19 cellular contexts compared by ENCODE assay signal in genomic region chr1:34156739-34157138, GRCh38. TPM values are rescaled to one million over a fixed set of nuclear protein-coding genes. Genes with fewer than 3 reads are reported as not detected.
"Had no signal": no experiment of that assay in that cellular context is flagged by ENCODE, and none has a peak within 500 bp of the region (broad histone marks: within the 10 kb centered on the region; RNA-seq: fewer than 3 reads in every experiment).

No MANE protein-coding gene starts in this region.

- H3K4me1 ChIP-seq: body of pancreas, colonic mucosa, esophagus muscularis mucosa, sigmoid colon, spleen, testis had no signal

- H3K36me3 ChIP-seq: colonic mucosa, esophagus muscularis mucosa, ovary, sigmoid colon, spleen had no signal

- H3K9me3 ChIP-seq: body of pancreas, colonic mucosa, esophagus muscularis mucosa, ovary, sigmoid colon, spleen, testis had no signal

- ATAC-seq: activated CD4-positive, CD25-positive, alpha-beta regulatory T cell treated with anti-CD3 and anti-CD28 coated beads, Interleukin-2, amount 50 U/mL, for 24 hours; body of pancreas; left lobe of liver; stimulated activated naive CD8-positive, alpha-beta T cell treated with anti-CD3 and anti-CD28 coated beads, Interleukin-15, amount 100 ng/mL, for 72 hours had no signal

- DNase-seq: activated CD4-positive, alpha-beta T cell treated with anti-CD3 and anti-CD28 coated beads, Interleukin-2, amount 50 U/mL, for 1 hour; activated naive CD8-positive, alpha-beta T cell treated with anti-CD3 and anti-CD28 coated beads for 36 hours; amygdala; body of pancreas; caudate nucleus; colonic mucosa; naive B cell; ovary; sigmoid colon; spleen; stimulated activated naive CD8-positive, alpha-beta T cell treated with anti-CD3 and anti-CD28 coated beads, Interleukin-15, amount 100 ng/mL, for 72 hours; testis had no signal

- H3K27ac ChIP-seq: body of pancreas, colonic mucosa, esophagus muscularis mucosa, ovary, sigmoid colon, spleen, testis had no signal

- H3K4me3 ChIP-seq: body of pancreas, colonic mucosa, esophagus muscularis mucosa, ovary, sigmoid colon, spleen, testis had no signal

- H3K27me3 ChIP-seq: body of pancreas, colonic mucosa, ovary, testis had no signal

RNA-seq across cellular contexts. Expression of gene CSMD2, which starts 8.3 kb away (rescaled TPM):
- total RNA-seq: activated CD8-positive, alpha-beta memory T cell treated with anti-CD3 and anti-CD28 coated beads for 36 hours; activated naive CD8-positive, alpha-beta T cell treated with anti-CD3 and anti-CD28 coated beads for 36 hours; activated T-helper 1 cell treated with anti-CD3 and anti-CD28 coated beads, Interleukin-12 subunit alpha, Interleukin-12 subunit beta, Interleukin-2, Interleukin-4 antibody, amounts not matched to agents 30 ng/mL and 10 ng/mL and 1 ng/mL, durations not matched to agents 14 hours and 24 hours and 36 hours had no signal

RNA-seq across cellular contexts. Expression of gene C1orf94, which starts 20.0 kb away (rescaled TPM):
- total RNA-seq: activated CD8-positive, alpha-beta memory T cell treated with anti-CD3 and anti-CD28 coated beads for 36 hours; activated naive CD8-positive, alpha-beta T cell treated with anti-CD3 and anti-CD28 coated beads for 36 hours; activated T-helper 1 cell treated with anti-CD3 and anti-CD28 coated beads, Interleukin-12 subunit alpha, Interleukin-12 subunit beta, Interleukin-2, Interleukin-4 antibody, amounts not matched to agents 30 ng/mL and 10 ng/mL and 1 ng/mL, durations not matched to agents 14 hours and 24 hours and 36 hours; body of pancreas; colonic mucosa; left lobe of liver; lung microvascular endothelial cell; ovary; sigmoid colon; spleen; ureter had no signal
- polyA plus RNA-seq: ovary, sigmoid colon, spleen had no signal
